Comparison of ENCODE assay signal across 25 cellular contexts in genomic region chr21:41120997-41121396, GRCh38.
"Had no signal": no experiment of that assay in that cellular context is flagged by ENCODE, and none has a peak within 500 bp of the region (broad histone marks: within the 10 kb centered on the region; RNA-seq: fewer than 3 reads in every experiment).

No MANE protein-coding gene starts in this region.

- H3K4me1 Mint-ChIP-seq: activated B cell treated with CpG ODN at 0.5 μM for 24 hours; activated CD4-positive, alpha-beta memory T cell treated with anti-CD3 and anti-CD28 coated beads, Interleukin-2, amount 10 ng/mL, durations not matched to agents 7 days and 5 days; activated CD4-positive, alpha-beta T cell treated with anti-CD3 and anti-CD28 coated beads for 36 hours; activated CD4-positive, alpha-beta T cell treated with anti-CD3 and anti-CD28 coated beads, Interleukin-2, amount 10 ng/mL, durations not matched to agents 24 days and 14 days; activated CD4-positive, alpha-beta T cell treated with anti-CD3 and anti-CD28 coated beads, Interleukin-2, amount 10 ng/mL, durations not matched to agents 7 days and 5 days; activated CD8-positive, alpha-beta memory T cell treated with anti-CD3 and anti-CD28 coated beads, Interleukin-2, amount 10 ng/mL, durations not matched to agents 7 days and 5 days; T-cell; T-helper 17 cell had no signal

- H3K27ac Mint-ChIP-seq: activated B cell treated with CpG ODN at 0.5 μM for 24 hours; activated CD4-positive, alpha-beta memory T cell treated with anti-CD3 and anti-CD28 coated beads for 36 hours; activated CD4-positive, alpha-beta memory T cell treated with anti-CD3 and anti-CD28 coated beads, Interleukin-2, amount 10 ng/mL, durations not matched to agents 7 days and 5 days; activated CD4-positive, alpha-beta T cell treated with anti-CD3 and anti-CD28 coated beads for 36 hours; activated CD4-positive, alpha-beta T cell treated with anti-CD3 and anti-CD28 coated beads, Interleukin-2, amount 10 ng/mL, durations not matched to agents 24 days and 14 days; activated CD4-positive, alpha-beta T cell treated with anti-CD3 and anti-CD28 coated beads, Interleukin-2, amount 10 ng/mL, durations not matched to agents 7 days and 5 days; activated CD8-positive, alpha-beta memory T cell treated with anti-CD3 and anti-CD28 coated beads, Interleukin-2, amount 10 ng/mL, durations not matched to agents 7 days and 5 days; activated CD8-positive, alpha-beta T cell treated with anti-CD3 and anti-CD28 coated beads for 36 hours; activated CD8-positive, alpha-beta T cell treated with anti-CD3 and anti-CD28 coated beads, Interleukin-2, amount 10 ng/mL, durations not matched to agents 7 days and 5 days; T-cell; T-helper 1 cell treated with Interleukin-12 subunit alpha and Interleukin-12 subunit beta and Interleukin-4 antibody, amounts not matched to agents 30 μg/mL and 1 μg/mL, for 36 hours; T-helper 17 cell; T-helper 2 cell treated with Interferon-gamma antibody and Interleukin-4, amounts not matched to agents 5 μg/mL and 100 μg/mL, for 36 hours; WTC11 had no signal

- H3K27me3 Mint-ChIP-seq: activated CD4-positive, alpha-beta memory T cell treated with anti-CD3 and anti-CD28 coated beads, Interleukin-2, amount 10 ng/mL, durations not matched to agents 7 days and 5 days; activated CD4-positive, alpha-beta T cell treated with anti-CD3 and anti-CD28 coated beads, Interleukin-2, amount 10 ng/mL, durations not matched to agents 24 days and 14 days; activated CD8-positive, alpha-beta memory T cell treated with anti-CD3 and anti-CD28 coated beads, Interleukin-2, amount 10 ng/mL, durations not matched to agents 7 days and 5 days had no signal

- H3K4me3 Mint-ChIP-seq: activated B cell treated with CpG ODN at 0.5 μM for 24 hours; activated CD4-positive, alpha-beta memory T cell treated with anti-CD3 and anti-CD28 coated beads for 36 hours; activated CD4-positive, alpha-beta memory T cell treated with anti-CD3 and anti-CD28 coated beads, Interleukin-2, amount 10 ng/mL, durations not matched to agents 7 days and 5 days; activated CD4-positive, alpha-beta T cell treated with anti-CD3 and anti-CD28 coated beads for 36 hours; activated CD4-positive, alpha-beta T cell treated with anti-CD3 and anti-CD28 coated beads, Interleukin-2, amount 10 ng/mL, durations not matched to agents 24 days and 14 days; activated CD4-positive, alpha-beta T cell treated with anti-CD3 and anti-CD28 coated beads, Interleukin-2, amount 10 ng/mL, durations not matched to agents 7 days and 5 days; activated CD8-positive, alpha-beta memory T cell treated with anti-CD3 and anti-CD28 coated beads, Interleukin-2, amount 10 ng/mL, durations not matched to agents 7 days and 5 days; activated CD8-positive, alpha-beta T cell treated with anti-CD3 and anti-CD28 coated beads for 36 hours; activated CD8-positive, alpha-beta T cell treated with anti-CD3 and anti-CD28 coated beads, Interleukin-2, amount 10 ng/mL, durations not matched to agents 7 days and 5 days; T-cell; T-helper 1 cell treated with Interleukin-12 subunit alpha and Interleukin-12 subunit beta and Interleukin-4 antibody, amounts not matched to agents 30 μg/mL and 1 μg/mL, for 36 hours; T-helper 17 cell; T-helper 2 cell treated with Interferon-gamma antibody and Interleukin-4, amounts not matched to agents 5 μg/mL and 100 μg/mL, for 36 hours; WTC11 had no signal

- H3K36me3 Mint-ChIP-seq: activated CD4-positive, alpha-beta memory T cell treated with anti-CD3 and anti-CD28 coated beads for 36 hours; activated CD8-positive, alpha-beta memory T cell treated with anti-CD3 and anti-CD28 coated beads, Interleukin-2, amount 10 ng/mL, durations not matched to agents 7 days and 5 days; T-cell had no signal

- H3K9me3 Mint-ChIP-seq: activated B cell treated with CpG ODN at 0.5 μM for 24 hours; activated CD4-positive, alpha-beta memory T cell treated with anti-CD3 and anti-CD28 coated beads for 36 hours; activated CD4-positive, alpha-beta memory T cell treated with anti-CD3 and anti-CD28 coated beads, Interleukin-2, amount 10 ng/mL, durations not matched to agents 7 days and 5 days; activated CD4-positive, alpha-beta T cell treated with anti-CD3 and anti-CD28 coated beads, Interleukin-2, amount 10 ng/mL, durations not matched to agents 24 days and 14 days; activated CD4-positive, alpha-beta T cell treated with anti-CD3 and anti-CD28 coated beads, Interleukin-2, amount 10 ng/mL, durations not matched to agents 7 days and 5 days; activated CD8-positive, alpha-beta T cell treated with anti-CD3 and anti-CD28 coated beads for 36 hours; T-cell; T-helper 1 cell treated with Interleukin-12 subunit alpha and Interleukin-12 subunit beta and Interleukin-4 antibody, amounts not matched to agents 30 μg/mL and 1 μg/mL, for 36 hours; T-helper 2 cell treated with Interferon-gamma antibody and Interleukin-4, amounts not matched to agents 5 μg/mL and 100 μg/mL, for 36 hours had no signal

- H3K27ac ChIP-seq: VCaP, WERI-Rb-1 had no signal

- ATAC-seq: activated CD4-positive, alpha-beta T cell treated with anti-CD3 and anti-CD28 coated beads for 36 hours had no signal

- H3K36me3 ChIP-seq: WERI-Rb-1 had no signal

- DNase-seq: activated B cell treated with CpG ODN at 0.5 μM for 24 hours; activated CD4-positive, alpha-beta memory T cell treated with anti-CD3 and anti-CD28 coated beads for 36 hours; activated CD4-positive, alpha-beta memory T cell treated with anti-CD3 and anti-CD28 coated beads, Interleukin-2, amount 10 ng/mL, durations not matched to agents 7 days and 5 days; activated CD4-positive, alpha-beta T cell treated with anti-CD3 and anti-CD28 coated beads for 1 hour; activated CD4-positive, alpha-beta T cell treated with anti-CD3 and anti-CD28 coated beads for 36 hours; activated CD4-positive, alpha-beta T cell treated with anti-CD3 and anti-CD28 coated beads for 4 hours; activated CD4-positive, alpha-beta T cell treated with anti-CD3 and anti-CD28 coated beads for 48 hours; activated CD4-positive, alpha-beta T cell treated with anti-CD3 and anti-CD28 coated beads, Interleukin-2, amount 10 ng/mL, durations not matched to agents 24 days and 14 days; activated CD4-positive, alpha-beta T cell treated with anti-CD3 and anti-CD28 coated beads, Interleukin-2, amount 10 ng/mL, durations not matched to agents 7 days and 5 days; activated CD4-positive, alpha-beta T cell treated with anti-CD3 and anti-CD28 coated beads, Interleukin-2, amount 50 U/mL, for 48 hours; activated CD4-positive, CD25-positive, alpha-beta regulatory T cell treated with anti-CD3 and anti-CD28 coated beads, Interleukin-2, amount 50 U/mL, for 72 hours; activated CD8-positive, alpha-beta memory T cell treated with anti-CD3 and anti-CD28 coated beads, Interleukin-2, amount 50 U/mL, for 4 hours; activated CD8-positive, alpha-beta memory T cell treated with anti-CD3 and anti-CD28 coated beads, Interleukin-2, amount 50 U/mL, for 48 hours; activated CD8-positive, alpha-beta T cell treated with anti-CD3 and anti-CD28 coated beads for 36 hours; activated CD8-positive, alpha-beta T cell treated with anti-CD3 and anti-CD28 coated beads, Interleukin-2, amount 10 ng/mL, durations not matched to agents 7 days and 5 days; T-helper 17 cell; T-helper 9 cell; T1000; WERI-Rb-1 had no signal
